30 cellular contexts compared by ENCODE assay signal in genomic region chr14:103341250-103342129, GRCh38. TPM values are rescaled to one million over a fixed set of nuclear protein-coding genes. Genes with fewer than 3 reads are reported as not detected.
DNase-seq lines count a peak whose midpoint lies in the region; ATAC-seq and TF ChIP-seq lines count a peak whose summit lies in the region.
"Had no signal": no experiment of that assay in that cellular context is flagged by ENCODE, and none has a peak within 500 bp of the region (broad histone marks: within the 10 kb centered on the region; RNA-seq: fewer than 3 reads in every experiment).

No MANE protein-coding gene starts in this region.

- CTCF ChIA-PET in activated naive CD4-positive, alpha-beta T cell treated with anti-CD3 and anti-CD28 coated beads for 36 hours (lab: Charles Lee), result interaction anchor here (0.7 to 1.8 kb wide), 2 partner anchors 50 to 397 kb away, joined by 4 read pairs; no protein-coding TSS in a partner anchor
- CTCF ChIA-PET in T-cell (lab: Charles Lee), result no interaction called here

- no peaks in the 10 kb centered on the region for H3K9me3 Mint-ChIP-seq in activated naive CD4-positive, alpha-beta T cell treated with anti-CD3 and anti-CD28 coated beads for 36 hours
- no peaks in the 10 kb centered on the region for H3K9me3 Mint-ChIP-seq in effector memory CD8-positive, alpha-beta T cell
- no peaks in the 10 kb centered on the region for H3K9me3 Mint-ChIP-seq in stimulated activated effector memory CD8-positive, alpha-beta T cell treated with anti-CD3 and anti-CD28 coated beads, Interleukin-12 subunit alpha, Interleukin-12 subunit beta, amount 100 ng/mL, for 72 hours
- H3K9me3 Mint-ChIP-seq in T-cell (no peaks in the 10 kb centered on the region), neural progenitor cell (no peaks in the 10 kb centered on the region)
- H3K9me3 Mint-ChIP-seq: IgD-negative memory B cell; stimulated activated naive CD8-positive, alpha-beta T cell treated with anti-CD3 and anti-CD28 coated beads, Interleukin-15, amount 100 ng/mL, for 72 hours had no signal

- H3K79me2 ChIP-seq in Loucy (ENCODE audit: insufficient read depth, low read length), result peaks cover 49% of the 10 kb centered on the region
- H3K79me2 ChIP-seq in neural progenitor cell (ENCODE audit: low read depth), result peaks cover 34% of the 10 kb centered on the region

- H3K36me3 ChIP-seq in Loucy (ENCODE audit: insufficient read depth, low read length), result peaks cover 87% of the 10 kb centered on the region
- peaks cover 2 to 92% (median 88%) of the 10 kb centered on the region in 9 donors for H3K36me3 ChIP-seq in heart left ventricle
- peaks cover 63% of the 10 kb centered on the region for H3K36me3 ChIP-seq in neural progenitor cell

- H3K27ac Mint-ChIP-seq in activated naive CD4-positive, alpha-beta T cell treated with anti-CD3 and anti-CD28 coated beads for 36 hours, result peak overlapping the region; percentile 65
- H3K27ac Mint-ChIP-seq in effector memory CD8-positive, alpha-beta T cell, result peak overlapping the region; percentile 35 to 44
- peak overlapping the region; percentile 34 for H3K27ac Mint-ChIP-seq in stimulated activated effector memory CD8-positive, alpha-beta T cell treated with anti-CD3 and anti-CD28 coated beads, Interleukin-12 subunit alpha, Interleukin-12 subunit beta, amount 100 ng/mL, for 72 hours
- peak overlapping the region in 1 of 2 donors; percentile 35 for H3K27ac Mint-ChIP-seq in T-cell
- H3K27ac Mint-ChIP-seq in neural progenitor cell, result no peak overlapping the region
- H3K27ac Mint-ChIP-seq: B cell had no signal

- H3K4me1 Mint-ChIP-seq in activated naive CD4-positive, alpha-beta T cell treated with anti-CD3 and anti-CD28 coated beads for 36 hours (ENCODE audit: low read depth), result peaks cover 35% of the 10 kb centered on the region
- H3K4me1 Mint-ChIP-seq in effector memory CD8-positive, alpha-beta T cell (ENCODE audit: low read depth in 2 of 2), result peaks cover 21 to 25% of the 10 kb centered on the region in 2 donors
- peaks cover 31% of the 10 kb centered on the region for H3K4me1 Mint-ChIP-seq in stimulated activated effector memory CD8-positive, alpha-beta T cell treated with anti-CD3 and anti-CD28 coated beads, Interleukin-12 subunit alpha, Interleukin-12 subunit beta, amount 100 ng/mL, for 72 hours
- peaks cover 41 to 57% (median 48%) of the 10 kb centered on the region in 3 donors for H3K4me1 Mint-ChIP-seq in T-cell
- peaks cover 7% of the 10 kb centered on the region for H3K4me1 Mint-ChIP-seq in neural progenitor cell

- H3F3A ChIP-seq in Loucy (ENCODE audit: low read depth) (peaks cover 11% of the 10 kb centered on the region; the same call in 1 of the 2 replicates), neural progenitor cell (ENCODE audit: low read depth) (peaks cover 99% of the 10 kb centered on the region)

- H3K4me3 Mint-ChIP-seq in activated naive CD4-positive, alpha-beta T cell treated with anti-CD3 and anti-CD28 coated beads for 36 hours, result no peak overlapping the region
- no peak overlapping the region for H3K4me3 Mint-ChIP-seq in effector memory CD8-positive, alpha-beta T cell
- H3K4me3 Mint-ChIP-seq in stimulated activated effector memory CD8-positive, alpha-beta T cell treated with anti-CD3 and anti-CD28 coated beads, Interleukin-12 subunit alpha, Interleukin-12 subunit beta, amount 100 ng/mL, for 72 hours, result no peak overlapping the region
- H3K4me3 Mint-ChIP-seq in T-cell (no peak overlapping the region), neural progenitor cell (no peak overlapping the region)
- H3K4me3 Mint-ChIP-seq: B cell; stimulated activated naive CD8-positive, alpha-beta T cell treated with anti-CD3 and anti-CD28 coated beads, Interleukin-15, amount 100 ng/mL, for 72 hours had no signal

- no peak for ATAC-seq in effector memory CD8-positive, alpha-beta T cell (replicated peaks)
- ATAC-seq in stimulated activated effector memory CD8-positive, alpha-beta T cell treated with anti-CD3 and anti-CD28 coated beads, Interleukin-12 subunit alpha, Interleukin-12 subunit beta, amount 100 ng/mL, for 72 hours, result no peak
- ATAC-seq in heart left ventricle (no peak), T-cell (replicated peaks in 1 of 4) (no peak)
- ATAC-seq: foreskin keratinocyte; Right ventricle myocardium inferior; stimulated activated naive CD8-positive, alpha-beta T cell treated with anti-CD3 and anti-CD28 coated beads, Interleukin-15, amount 100 ng/mL, for 72 hours had no signal

- intact Hi-C loops in activated naive CD4-positive, alpha-beta T cell treated with anti-CD3 and anti-CD28 coated beads for 36 hours (cut with micrococcal nuclease), result no loop called here
- intact Hi-C loops in heart left ventricle (cut with DNase I), result loop anchor here in 1 of 10 donors (5.0 kb wide), 1 partner anchor 41 kb away; no protein-coding TSS in a partner anchor

- peaks cover 70% of the 10 kb centered on the region for H3K36me3 Mint-ChIP-seq in activated naive CD4-positive, alpha-beta T cell treated with anti-CD3 and anti-CD28 coated beads for 36 hours (ENCODE audit: low read depth)
- peaks cover 100% of the 10 kb centered on the region for H3K36me3 Mint-ChIP-seq in effector memory CD8-positive, alpha-beta T cell (ENCODE audit: insufficient read depth)
- peaks cover 97% of the 10 kb centered on the region for H3K36me3 Mint-ChIP-seq in stimulated activated effector memory CD8-positive, alpha-beta T cell treated with anti-CD3 and anti-CD28 coated beads, Interleukin-12 subunit alpha, Interleukin-12 subunit beta, amount 100 ng/mL, for 72 hours
- H3K36me3 Mint-ChIP-seq in T-cell, result peaks cover 68% of the 10 kb centered on the region
- peaks cover 61% of the 10 kb centered on the region for H3K36me3 Mint-ChIP-seq in neural progenitor cell

- POLR2A ChIA-PET in T-cell (lab: Charles Lee), result interaction anchor here in 1 of 2 donors (0.5 to 1.1 kb wide), 2 partner anchors 40 to 52 kb away, joined by 3 to 5 read pairs; no protein-coding TSS in a partner anchor

- TF ChIP-seq POLR2A in heart left ventricle (IDR thresholded peaks at IDR 0.05), result no peak

- H3K27ac ChIP-seq in heart left ventricle (no peak overlapping the region), neural progenitor cell (no peak overlapping the region)
- H3K27ac ChIP-seq: cardiac muscle cell, coronary artery, esophagus muscularis mucosa, foreskin keratinocyte, PC-9, prostate gland had no signal

- peaks cover 66% of the 10 kb centered on the region for H4K20me1 ChIP-seq in Loucy (ENCODE audit: insufficient read depth, low read length, poor library complexity, severe bottlenecking)
- H4K20me1 ChIP-seq in neural progenitor cell (ENCODE audit: low read depth), result peaks cover 73% of the 10 kb centered on the region

- no peak overlapping the region for H3K9ac ChIP-seq in Loucy (ENCODE audit: low read depth, low read length, poor library complexity, severe bottlenecking)
- no peak overlapping the region for H3K9ac ChIP-seq in neural progenitor cell

- H2AFZ ChIP-seq in Loucy (ENCODE audit: low read length) (no peak overlapping the region), neural progenitor cell (replicated peaks) (no peak overlapping the region)
- H2AFZ ChIP-seq: PC-9 had no signal

- H3K27me3 Mint-ChIP-seq in activated naive CD4-positive, alpha-beta T cell treated with anti-CD3 and anti-CD28 coated beads for 36 hours (ENCODE audit: low read depth), result no peaks in the 10 kb centered on the region
- H3K27me3 Mint-ChIP-seq in effector memory CD8-positive, alpha-beta T cell, result no peaks in the 10 kb centered on the region
- H3K27me3 Mint-ChIP-seq in T-cell, result no peaks in the 10 kb centered on the region
- H3K27me3 Mint-ChIP-seq in neural progenitor cell (ENCODE audit: insufficient read depth, low read depth), result no peaks in the 10 kb centered on the region
- H3K27me3 Mint-ChIP-seq: B cell; IgD-negative memory B cell; stimulated activated naive CD8-positive, alpha-beta T cell treated with anti-CD3 and anti-CD28 coated beads, Interleukin-15, amount 100 ng/mL, for 72 hours had no signal

- H3K4me3 ChIP-seq in Loucy (ENCODE audit: low read length, poor library complexity, severe bottlenecking) (no peak overlapping the region), heart left ventricle (no peak overlapping the region), neural progenitor cell (no peak overlapping the region)
- H3K4me3 ChIP-seq: cardiac muscle cell, coronary artery, esophagus muscularis mucosa, lung, PC-9, prostate gland had no signal

- no peaks in the 10 kb centered on the region for H3K9me2 ChIP-seq in Loucy (replicated peaks; ENCODE audit: low read depth, low read length)

- H3K9me3 ChIP-seq in Loucy (ENCODE audit: insufficient read depth, low read depth, low read length), result no peaks in the 10 kb centered on the region
- H3K9me3 ChIP-seq in heart left ventricle, result no peaks in the 10 kb centered on the region
- no peaks in the 10 kb centered on the region for H3K9me3 ChIP-seq in neural progenitor cell (ENCODE audit: low read depth)
- H3K9me3 ChIP-seq: esophagus muscularis mucosa, prostate gland had no signal

- H3K4me2 ChIP-seq in Loucy (ENCODE audit: low read depth, low read length, poor library complexity, severe bottlenecking) (peak overlapping the region; percentile 99), neural progenitor cell (no peak overlapping the region)
- H3K4me2 ChIP-seq: PC-9 had no signal

- H3K4me1 ChIP-seq in Loucy (ENCODE audit: insufficient read depth, low read length, poor library complexity, severe bottlenecking) (peaks cover 42% of the 10 kb centered on the region), heart left ventricle (peaks cover 0 to 24% (median 10%) of the 10 kb centered on the region in 12 donors), neural progenitor cell (no peaks in the 10 kb centered on the region)
- H3K4me1 ChIP-seq: foreskin keratinocyte had no signal

- no peak for TF ChIP-seq CTCF in Loucy (conservative IDR thresholded peaks at IDR 0.05; ENCODE audit: low read length)
- no peak for TF ChIP-seq CTCF in heart left ventricle (IDR thresholded peaks at IDR 0.05)
- TF ChIP-seq CTCF in neural progenitor cell (IDR thresholded peaks at IDR 0.05), result no peak

- no peak for DNase-seq in activated naive CD4-positive, alpha-beta T cell treated with anti-CD3 and anti-CD28 coated beads for 36 hours
- no peak for DNase-seq in activated naive CD4-positive, alpha-beta T cell treated with Interleukin-2 at 50 U/mL for 16 hours
- DNase-seq in effector memory CD8-positive, alpha-beta T cell, result no peak
- no peak for DNase-seq in stimulated activated effector memory CD8-positive, alpha-beta T cell treated with anti-CD3 and anti-CD28 coated beads, Interleukin-12 subunit alpha, Interleukin-12 subunit beta, amount 100 ng/mL, for 72 hours (ENCODE audit: low spot score in 2 of 2)
- DNase-seq in heart left ventricle (no peak), T-cell (no peak), neural progenitor cell (ENCODE audit: low spot score) (no peak)
- DNase-seq: activated CD4-positive, alpha-beta T cell treated with anti-CD3 and anti-CD28 coated beads, Interleukin-2, amount 50 U/mL, for 48 hours; activated CD4-positive, CD25-positive, alpha-beta regulatory T cell; activated naive CD4-positive, alpha-beta T cell; anterior cingulate cortex; effector memory CD4-positive, alpha-beta T cell; foreskin keratinocyte; kidney glomerular epithelial cell; NCI-H1105 treated with DMSO at 0.1 percent for 48 hours; NCI-H2029; NCI-H524 treated with DMSO at 0.1 percent for 48 hours; NK-92 treated with Interleukin-12 subunit alpha and Interleukin-12 subunit beta, amount 100 ng/mL, for 24 hours; PC-9; stimulated activated naive CD8-positive, alpha-beta T cell treated with anti-CD3 and anti-CD28 coated beads, Interleukin-15, amount 100 ng/mL, for 72 hours; T1000 had no signal

- H3K27me3 ChIP-seq in Loucy (ENCODE audit: insufficient read depth, low read length, poor library complexity, severe bottlenecking) (no peaks in the 10 kb centered on the region), heart left ventricle (no peaks in the 10 kb centered on the region), neural progenitor cell (no peaks in the 10 kb centered on the region)
- H3K27me3 ChIP-seq: cardiac muscle cell, esophagus muscularis mucosa, foreskin keratinocyte had no signal

- 57 to 81% (median 73%) methylated on average over 5 of the region's 5 CpGs for WGBS in heart left ventricle, 4 donors

RNA-seq across cellular contexts. Expression of gene EIF5, which starts 7.5 kb away (rescaled TPM):
- 100 to 1,000 TPM; 117 to 121 TPM for total RNA-seq in activated naive CD4-positive, alpha-beta T cell treated with anti-CD3 and anti-CD28 coated beads for 36 hours
- total RNA-seq in heart left ventricle (100 to 1,000 TPM; 200 to 304 (median 255) TPM), T-cell (100 to 1,000 TPM; 223 to 650 (median 261) TPM), neural progenitor cell (ENCODE audit: low replicate concordance) (216 and 257 TPM in 2 replicates)
- 100 to 1,000 TPM in 1 of 2 donors, 10 to 100 TPM in 1; 38.1 to 300 TPM for polyA plus RNA-seq in heart left ventricle

RNA-seq across cellular contexts. Expression of gene MARK3, which starts 43.7 kb away (rescaled TPM):
- total RNA-seq in activated naive CD4-positive, alpha-beta T cell treated with anti-CD3 and anti-CD28 coated beads for 36 hours, result 10 to 100 TPM; 62.2 to 64.7 TPM
- 100 to 1,000 TPM in 5 of 9 donors, 10 to 100 TPM in 4; 54.0 to 156 (median 111) TPM for total RNA-seq in heart left ventricle
- 100 to 1,000 TPM in 1 of 2 donors, 10 to 100 TPM in 1; 76.0 to 119 TPM for polyA plus RNA-seq in heart left ventricle
- 100 to 1,000 TPM in 4 of 5 donors, 10 to 100 TPM in 1; 94.7 to 128 (median 107) TPM for total RNA-seq in T-cell
- 80.7 and 91.0 TPM in 2 replicates for total RNA-seq in neural progenitor cell (ENCODE audit: low replicate concordance)
